Comparison of ENCODE assay signal across 26 cellular contexts in genomic region chr7:1575809-1576208, GRCh38. TPM values are rescaled to one million over a fixed set of nuclear protein-coding genes. Genes with fewer than 3 reads are reported as not detected.
"Had no signal": no experiment of that assay in that cellular context is flagged by ENCODE, and none has a peak within 500 bp of the region (broad histone marks: within the 10 kb centered on the region; RNA-seq: fewer than 3 reads in every experiment).

No MANE protein-coding gene starts in this region.

- H3K9me3 ChIP-seq: gastrocnemius medialis, pancreas, prostate gland, suprapubic skin, tibial nerve had no signal

- H3K27ac Mint-ChIP-seq: activated CD4-positive, alpha-beta T cell treated with anti-CD3 and anti-CD28 coated beads for 36 hours; activated CD8-positive, alpha-beta memory T cell treated with anti-CD3 and anti-CD28 coated beads, Interleukin-2, amount 10 ng/mL, durations not matched to agents 7 days and 5 days; activated CD8-positive, alpha-beta T cell treated with anti-CD3 and anti-CD28 coated beads, Interleukin-2, amount 10 ng/mL, durations not matched to agents 7 days and 5 days; activated naive CD4-positive, alpha-beta T cell treated with anti-CD3 and anti-CD28 coated beads, Interleukin-2, amount 50 U/mL, for 72 hours; activated T-cell treated with anti-CD3 and anti-CD28 coated beads, Interleukin-2, amount 50 U/mL, for 72 hours; dendritic cell treated with granulocyte-macrophage colony-stimulating factor and Interleukin-4, amounts not matched to agents 40 ng/mL and 50 ng/mL, for 4 days; mesothelial cell of epicardium; nephron progenitor cell; T-helper 2 cell treated with Interferon-gamma antibody and Interleukin-4, amounts not matched to agents 5 μg/mL and 100 μg/mL, for 36 hours had no signal

- H3K36me3 ChIP-seq: pancreas, prostate gland, suprapubic skin had no signal

- H3K4me1 ChIP-seq: prostate gland had no signal

- H3K27me3 ChIP-seq: gastrocnemius medialis, pancreas, suprapubic skin, tibial nerve had no signal

- DNase-seq: activated CD4-positive, alpha-beta T cell treated with anti-CD3 and anti-CD28 coated beads for 36 hours; activated CD4-positive, CD25-positive, alpha-beta regulatory T cell; activated CD8-positive, alpha-beta memory T cell treated with anti-CD3 and anti-CD28 coated beads, Interleukin-2, amount 10 ng/mL, durations not matched to agents 7 days and 5 days; activated CD8-positive, alpha-beta T cell treated with anti-CD3 and anti-CD28 coated beads, Interleukin-2, amount 10 ng/mL, durations not matched to agents 7 days and 5 days; activated naive CD4-positive, alpha-beta T cell; activated T-cell treated with anti-CD3 and anti-CD28 coated beads for 4 hours; activated T-cell treated with anti-CD3 and anti-CD28 coated beads, Interleukin-2, amount 50 U/mL, for 72 hours; gastrocnemius medialis; glutamatergic neuron; naive B cell; nephron progenitor cell; nucleus accumbens; pancreas; retina; stimulated activated CD4-positive, alpha-beta T cell treated with anti-CD3 and anti-CD28 coated beads, Interleukin-1b, Interleukin-23, amount 100 ng/mL, for 48 hours; stimulated activated naive CD4-positive, alpha-beta T cell had no signal

- H3K4me3 ChIP-seq: gastrocnemius medialis, pancreas, prostate gland, smooth muscle cell, suprapubic skin, tibial nerve had no signal

- H3K27me3 Mint-ChIP-seq: activated CD4-positive, alpha-beta T cell treated with anti-CD3 and anti-CD28 coated beads for 36 hours; central memory CD8-positive, alpha-beta T cell; naive B cell had no signal

- H3K4me3 Mint-ChIP-seq: activated CD4-positive, alpha-beta T cell treated with anti-CD3 and anti-CD28 coated beads for 36 hours; activated CD8-positive, alpha-beta memory T cell treated with anti-CD3 and anti-CD28 coated beads, Interleukin-2, amount 10 ng/mL, durations not matched to agents 7 days and 5 days; activated CD8-positive, alpha-beta T cell treated with anti-CD3 and anti-CD28 coated beads, Interleukin-2, amount 10 ng/mL, durations not matched to agents 7 days and 5 days; activated T-cell treated with anti-CD3 and anti-CD28 coated beads, Interleukin-2, amount 50 U/mL, for 72 hours; central memory CD8-positive, alpha-beta T cell; dendritic cell treated with granulocyte-macrophage colony-stimulating factor and Interleukin-4, amounts not matched to agents 40 ng/mL and 50 ng/mL, for 4 days; mesothelial cell of epicardium; naive B cell; nephron progenitor cell; T-helper 2 cell treated with Interferon-gamma antibody and Interleukin-4, amounts not matched to agents 5 μg/mL and 100 μg/mL, for 36 hours had no signal

- H3K27ac ChIP-seq: epithelial cell of prostate, gastrocnemius medialis, pancreas, prostate gland, suprapubic skin, tibial nerve had no signal

- H3K36me3 Mint-ChIP-seq: activated CD8-positive, alpha-beta memory T cell treated with anti-CD3 and anti-CD28 coated beads, Interleukin-2, amount 10 ng/mL, durations not matched to agents 7 days and 5 days; activated naive CD4-positive, alpha-beta T cell treated with anti-CD3 and anti-CD28 coated beads, Interleukin-2, amount 50 U/mL, for 72 hours; mesothelial cell of epicardium had no signal

- ATAC-seq: activated CD4-positive, alpha-beta T cell treated with anti-CD3 and anti-CD28 coated beads for 36 hours; activated CD8-positive, alpha-beta memory T cell treated with anti-CD3 and anti-CD28 coated beads, Interleukin-2, amount 10 ng/mL, durations not matched to agents 7 days and 5 days; activated CD8-positive, alpha-beta T cell treated with anti-CD3 and anti-CD28 coated beads, Interleukin-2, amount 10 ng/mL, durations not matched to agents 7 days and 5 days; activated naive CD4-positive, alpha-beta T cell treated with anti-CD3 and anti-CD28 coated beads, Interleukin-2, amount 50 U/mL, for 72 hours; activated T-cell treated with anti-CD3 and anti-CD28 coated beads, Interleukin-2, amount 50 U/mL, for 72 hours; gastrocnemius medialis; pancreas had no signal

- H3K9me3 Mint-ChIP-seq: activated T-cell treated with anti-CD3 and anti-CD28 coated beads, Interleukin-2, amount 50 U/mL, for 72 hours; central memory CD8-positive, alpha-beta T cell; mesothelial cell of epicardium; naive B cell; nephron progenitor cell; T-helper 2 cell treated with Interferon-gamma antibody and Interleukin-4, amounts not matched to agents 5 μg/mL and 100 μg/mL, for 36 hours had no signal

RNA-seq across cellular contexts. Expression of gene TMEM184A, which starts 19.8 kb away (rescaled TPM):
- total RNA-seq: activated CD8-positive, alpha-beta memory T cell treated with anti-CD3 and anti-CD28 coated beads, Interleukin-2, amount 10 ng/mL, durations not matched to agents 7 days and 5 days; activated CD8-positive, alpha-beta T cell treated with anti-CD3 and anti-CD28 coated beads, Interleukin-2, amount 10 ng/mL, durations not matched to agents 7 days and 5 days had no signal
